ENCODE assay signal across 7 cellular contexts in the genomic region with DNA sequence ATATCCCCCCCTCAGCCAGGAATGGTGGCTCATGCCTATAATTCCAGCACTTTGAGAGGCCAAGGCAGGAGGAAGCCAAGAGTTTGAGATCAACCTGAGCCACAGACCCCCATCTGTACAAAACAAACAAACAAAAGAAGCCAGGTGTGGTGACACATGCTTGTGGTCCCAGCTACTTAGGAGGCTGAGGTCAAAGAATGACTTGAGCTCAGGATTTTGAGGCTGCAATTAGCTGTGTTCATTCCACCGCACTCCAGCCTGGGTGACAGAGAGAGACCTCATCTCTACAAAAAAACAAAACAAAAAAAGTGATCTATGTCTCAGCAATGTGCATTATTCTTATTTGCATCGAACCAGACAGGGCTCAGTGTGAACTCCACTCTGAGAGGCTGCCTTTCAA.
"Had no signal": no experiment of that assay in that cellular context is flagged by ENCODE, and none has a peak within 500 bp of the region (broad histone marks: within the 10 kb centered on the region; RNA-seq: fewer than 3 reads in every experiment).

No MANE protein-coding gene starts in this region.

- H3K27ac ChIP-seq: skin epidermis had no signal

- DNase-seq: activated CD4-positive, alpha-beta T cell treated with anti-CD3 and anti-CD28 coated beads, Interleukin-2, amount 50 U/mL, for 1 hour; activated naive CD4-positive, alpha-beta T cell treated with anti-CD3 and anti-CD28 coated beads, Interleukin-2, amount 10 ng/mL, durations not matched to agents 7 days and 5 days; cerebellar nuclear complex; dermis blood vessel endothelial cell; endodermal cell; immature natural killer cell had no signal

- H3K4me3 ChIP-seq: skin epidermis had no signal
